8 cellular contexts compared by ENCODE assay signal in genomic region chr12:4648499-4649357, GRCh38. TPM values are rescaled to one million over a fixed set of nuclear protein-coding genes. Genes with fewer than 3 reads are reported as not detected.
DNase-seq lines count a peak whose midpoint lies in the region; ATAC-seq and TF ChIP-seq lines count a peak whose summit lies in the region.

Gene AKAP3, minus strand, starts transcription at chr12:4649051. Its CDS starts 10,855 bp downstream, at chr12:4638196.
Gene NDUFA9, plus strand, starts transcription at chr12:4649114. Its CDS starts 13 bp downstream, at chr12:4649127.

- H3K4me2 ChIP-seq in SU-DHL-6 (ENCODE audit: low read depth, low read length, poor library complexity, severe bottlenecking), result peak within 1 kb of the TSS; percentile 89
- peak within 1 kb of the TSS; percentile 76 for H3K4me2 ChIP-seq in parathyroid adenoma (ENCODE audit: low read length)

- peak within 1 kb of the TSS; percentile 74 for H3K9ac ChIP-seq in SU-DHL-6 (ENCODE audit: low read length)
- H3K9ac ChIP-seq in parathyroid adenoma, result peak within 1 kb of the TSS; percentile 84

- no peaks in the 10 kb centered on the region for H3K36me3 Mint-ChIP-seq in HFFc6 (ENCODE audit: low read depth)
- peaks cover 6% of the 10 kb centered on the region for H3K36me3 Mint-ChIP-seq in activated naive CD8-positive, alpha-beta T cell treated with anti-CD3 and anti-CD28 coated beads, Interleukin-2, amount 50 U/mL, for 24 hours (ENCODE audit: low read depth)

- no peaks in the 10 kb centered on the region for H3K9me3 ChIP-seq in SU-DHL-6 (ENCODE audit: insufficient read depth, low read length)
- no peaks in the 10 kb centered on the region for H3K9me3 ChIP-seq in parathyroid adenoma (ENCODE audit: control insufficient read depth, low read length)
- no peaks in the 10 kb centered on the region for H3K9me3 ChIP-seq in tibial nerve

- 1% methylated on average over 33 to 39 of the region's 39 CpGs for WGBS in tibial nerve, 2 donors

- no peaks in the 10 kb centered on the region for H3K9me3 Mint-ChIP-seq in HFFc6
- no peaks in the 10 kb centered on the region for H3K9me3 Mint-ChIP-seq in activated naive CD8-positive, alpha-beta T cell treated with anti-CD3 and anti-CD28 coated beads, Interleukin-2, amount 50 U/mL, for 24 hours

- no peaks in the 10 kb centered on the region for H3K27me3 Mint-ChIP-seq in HFFc6 (ENCODE audit: insufficient read depth)
- no peaks in the 10 kb centered on the region for H3K27me3 Mint-ChIP-seq in activated naive CD8-positive, alpha-beta T cell treated with anti-CD3 and anti-CD28 coated beads, Interleukin-2, amount 50 U/mL, for 24 hours

- H3K4me1 Mint-ChIP-seq in HFFc6 (ENCODE audit: low read depth), result peaks cover 39% of the 10 kb centered on the region
- H3K4me1 Mint-ChIP-seq in activated naive CD8-positive, alpha-beta T cell treated with anti-CD3 and anti-CD28 coated beads, Interleukin-2, amount 50 U/mL, for 24 hours, result peaks cover 48% of the 10 kb centered on the region

- no peaks in the 10 kb centered on the region for H3F3A ChIP-seq in SU-DHL-6 (ENCODE audit: insufficient read depth)

- H3K36me3 ChIP-seq in SU-DHL-6 (ENCODE audit: low read length), result no peaks in the 10 kb centered on the region
- H3K36me3 ChIP-seq in parathyroid adenoma (ENCODE audit: control insufficient read depth, insufficient read depth, low read length), result no peaks in the 10 kb centered on the region
- no peaks in the 10 kb centered on the region for H3K36me3 ChIP-seq in tibial nerve

- H4K20me1 ChIP-seq in SU-DHL-6 (ENCODE audit: low read depth, low read length), result 0 out of 2 replicates have a peak, but pooled peaks cover 2% of the 10 kb centered on the region

- TF ChIP-seq EP300 in tibial nerve (IDR thresholded peaks at IDR 0.05), result peak; percentile 56 to 95

- intact Hi-C loops in cardiac septum (cut with DNase I), result loop anchor here (1.0 to 2.0 kb wide), 2 partner anchors 44 to 110 kb away; partner anchors contain the start of gene RAD51AP1

- no peak for TF ChIP-seq POLR2A in tibial nerve (IDR thresholded peaks at IDR 0.05)

- H3K79me2 ChIP-seq in SU-DHL-6 (ENCODE audit: insufficient read depth, low read length) (peaks cover 47% of the 10 kb centered on the region), parathyroid adenoma (peaks cover 20% of the 10 kb centered on the region)

- TF ChIP-seq CTCF in HFFc6 (IDR thresholded peaks at IDR 0.05) (no peak), SU-DHL-6 (IDR thresholded peaks at IDR 0.05; ENCODE audit: insufficient read depth, low read length, poor library complexity, severe bottlenecking) (no peak), parathyroid adenoma (IDR thresholded peaks at IDR 0.05) (no peak), tibial nerve (IDR thresholded peaks at IDR 0.05) (peak in 1 of 5 experiments; percentile 33)

- ATAC-seq in activated naive CD8-positive, alpha-beta T cell treated with anti-CD3 and anti-CD28 coated beads, Interleukin-2, amount 50 U/mL, for 24 hours, result peak; percentile 96

- peak within 1 kb of the TSS; percentile 74 for H3K4me3 ChIP-seq in SU-DHL-6 (ENCODE audit: insufficient read depth, low read length, poor library complexity, severe bottlenecking)
- peak within 1 kb of the TSS; percentile 87 for H3K4me3 ChIP-seq in parathyroid adenoma (ENCODE audit: low read depth, low read length)
- peak within 1 kb of the TSS; percentile 56 to 91 (median 73) for H3K4me3 ChIP-seq in tibial nerve

- peak within 1 kb of the TSS; percentile 93 for H3K4me3 Mint-ChIP-seq in HFFc6
- peak within 1 kb of the TSS; percentile 95 for H3K4me3 Mint-ChIP-seq in activated naive CD8-positive, alpha-beta T cell treated with anti-CD3 and anti-CD28 coated beads, Interleukin-2, amount 50 U/mL, for 24 hours

- peak within 1 kb of the TSS; percentile 38; the same call in 1 of the 2 replicates for H3K27ac ChIP-seq in SU-DHL-6 (ENCODE audit: low read depth, low read length)
- H3K27ac ChIP-seq in parathyroid adenoma, result peak within 1 kb of the TSS; percentile 81
- H3K27ac ChIP-seq in tibial nerve, result peak within 1 kb of the TSS; percentile 65 to 91 (median 88)

- DNase-seq in GM04504 (ENCODE audit: low read depth), result peak; percentile 68
- DNase-seq in HFFc6, result peak; percentile 82
- peak; percentile 83 for DNase-seq in NCI-H1092 treated with DMSO at 0.1 percent for 48 hours (lab: John Stamatoyannopoulos, UW)
- DNase-seq in activated naive CD8-positive, alpha-beta T cell treated with anti-CD3 and anti-CD28 coated beads, Interleukin-2, amount 50 U/mL, for 24 hours, result peak; percentile 80
- peak; percentile 94 for DNase-seq in cardiac septum (ENCODE audit: low spot score)
- DNase-seq in tibial nerve (ENCODE audit: low spot score in 2 of 2), result peak; percentile 44 to 79

- H3K4me1 ChIP-seq in parathyroid adenoma (peaks cover 16% of the 10 kb centered on the region), tibial nerve (peaks cover 0 to 43% (median 16%) of the 10 kb centered on the region in 4 donors)

- peak within 1 kb of the TSS; percentile 85 for H3K27ac Mint-ChIP-seq in HFFc6
- H3K27ac Mint-ChIP-seq in activated naive CD8-positive, alpha-beta T cell treated with anti-CD3 and anti-CD28 coated beads, Interleukin-2, amount 50 U/mL, for 24 hours, result peak within 1 kb of the TSS; percentile 94

- no peaks in the 10 kb centered on the region for H3K9me2 ChIP-seq in SU-DHL-6 (replicated peaks; ENCODE audit: insufficient read depth, low read length)

- H2AFZ ChIP-seq in SU-DHL-6 (ENCODE audit: low read depth, low read length, severe bottlenecking) (peak within 1 kb of the TSS; percentile 95), parathyroid adenoma (peak within 1 kb of the TSS; percentile 99)

- H3K27me3 ChIP-seq in SU-DHL-6 (ENCODE audit: low read length), result no peaks in the 10 kb centered on the region
- no peaks in the 10 kb centered on the region for H3K27me3 ChIP-seq in parathyroid adenoma (ENCODE audit: control insufficient read depth, insufficient read depth, low read length)
- H3K27me3 ChIP-seq in tibial nerve, result no peaks in the 10 kb centered on the region

RNA-seq across cellular contexts. Expression of gene AKAP3, which starts in this region (rescaled TPM):
- under 1 TPM; 0.23 to 0.75 (median 0.42) TPM for total RNA-seq in HFFc6 (2021; fragmentation: NEBNext Ultra II Directional; extraction: Animal tissue kit (Norgen Biotek cat#: 25700))
- total RNA-seq in cardiac septum (2.6 TPM), tibial nerve (1 to 10 TPM in 1 of 4 donors, under 1 TPM in 3; 0.20 to 3.7 (median 0.46) TPM)

RNA-seq across cellular contexts. Expression of gene NDUFA9, which starts in this region (rescaled TPM):
- total RNA-seq in HFFc6 (2021; fragmentation: NEBNext Ultra II Directional; extraction: Animal tissue kit (Norgen Biotek cat#: 25700)), result 100 to 1,000 TPM in 2 of 6 experiments, 10 to 100 TPM in 4; 91.0 to 112 (median 97.4) TPM
- 268 TPM for total RNA-seq in cardiac septum
- 10 to 100 TPM; 14.0 to 34.5 (median 29.4) TPM for total RNA-seq in tibial nerve

Comparison
In these comparisons a context has a peak if more than half of its experiments do, and no peak if none do; other contexts are left out.
1. Peak in every context shown above with its lines: DNase-seq, ATAC-seq, H3K4me3 ChIP-seq and H3K27ac ChIP-seq.